26 cellular contexts compared by ENCODE assay signal in the genomic region with DNA sequence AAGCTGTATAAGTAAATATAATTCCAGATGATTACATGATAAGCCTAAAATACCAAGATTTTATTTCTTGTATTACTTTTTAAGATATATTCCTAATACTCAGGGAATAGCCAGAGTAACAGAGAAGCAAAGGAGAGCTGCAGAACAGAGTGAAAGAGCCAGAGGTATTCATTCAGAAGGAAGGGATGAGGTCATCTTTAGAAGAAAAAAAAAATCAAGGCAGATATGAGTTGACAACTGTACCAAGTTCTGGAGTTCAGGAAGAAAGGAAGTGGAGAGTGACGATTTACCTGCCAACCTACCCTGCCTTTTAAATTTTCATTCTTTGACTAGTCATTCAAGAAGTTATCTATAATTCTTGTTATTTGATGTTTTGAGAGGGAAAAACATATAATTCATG. TPM values are rescaled to one million over a fixed set of nuclear protein-coding genes. Genes with fewer than 3 reads are reported as not detected.
DNase-seq lines count a peak whose midpoint lies in the region; ATAC-seq, FAIRE-seq and TF ChIP-seq lines count a peak whose summit lies in the region.
"Had no signal": no experiment of that assay in that cellular context is flagged by ENCODE, and none has a peak within 500 bp of the region (broad histone marks: within the 10 kb centered on the region; RNA-seq: fewer than 3 reads in every experiment).

No MANE protein-coding gene starts in this region.

- intact Hi-C loops in HepG2 (cut with micrococcal nuclease; ENCODE audit: unreplicated experiment) (no loop called here), right lobe of liver (cut with DNase I) (no loop called here)

- TF ChIP-seq RAD21 in HepG2 (CRISPR knock-in tag; IDR thresholded peaks at IDR 0.05), result no peak

- CTCF ChIA-PET in HepG2 (lab: Yijun Ruan, JAX; ENCODE audit: low intra/inter-chr PET ratio, low total read pairs), result no interaction called here

- H3K4me3 Mint-ChIP-seq in brain (peak overlapping the region; percentile 1 to 86 (median 81)), type B pancreatic cell (no peak overlapping the region)
- H3K4me3 Mint-ChIP-seq: activated CD4-positive, alpha-beta T cell treated with anti-CD3 and anti-CD28 coated beads for 36 hours; activated naive CD8-positive, alpha-beta T cell treated with anti-CD3 and anti-CD28 coated beads, Interleukin-2, amount 10 ng/mL, durations not matched to agents 7 days and 5 days; naive B cell; T-helper 17 cell had no signal

- TF ChIP-seq CTCF in HepG2 (CRISPR knock-in tag; IDR thresholded peaks at IDR 0.05) (no peak), right lobe of liver (IDR thresholded peaks at IDR 0.05) (no peak), brain (conservative IDR thresholded peaks at IDR 0.05) (no peak), type B pancreatic cell (conservative IDR thresholded peaks at IDR 0.05) (no peak)

- H3K9me3 Mint-ChIP-seq in brain (peaks cover 0 to 7% (median 0%) of the 10 kb centered on the region in 5 experiments), type B pancreatic cell (peaks cover 5% of the 10 kb centered on the region)
- H3K9me3 Mint-ChIP-seq: activated naive CD8-positive, alpha-beta T cell treated with anti-CD3 and anti-CD28 coated beads, Interleukin-2, amount 10 ng/mL, durations not matched to agents 7 days and 5 days; naive B cell had no signal

- no peak for DNase-seq in HepG2 (ENCODE audit: low spot score)
- DNase-seq in right lobe of liver, result no peak
- no peak for DNase-seq in DMS153 (lab: John Stamatoyannopoulos, UW)
- no peak for DNase-seq in putamen (ENCODE audit: low spot score)
- DNase-seq in type B pancreatic cell (ENCODE audit: extremely low spot score, unreplicated experiment), result no peak
- DNase-seq: ACHN; activated CD4-positive, alpha-beta T cell treated with anti-CD3 and anti-CD28 coated beads for 36 hours; activated effector memory CD4-positive, alpha-beta T cell treated with anti-CD3 and anti-CD28 coated beads, Interleukin-2, amount 50 U/mL, for 16 hours; activated naive CD8-positive, alpha-beta T cell treated with anti-CD3 and anti-CD28 coated beads, Interleukin-2, amount 10 ng/mL, durations not matched to agents 7 days and 5 days; activated T-cell treated with anti-CD3 and anti-CD28 coated beads for 4 hours; BE2C; DND-41; HCEC 1CT; naive B cell; NCI-H146; occipital lobe; OCI-M1; SK-N-SH; stimulated activated CD4-positive, alpha-beta T cell treated with anti-CD3 and anti-CD28 coated beads, Interleukin-2, amount 100 ng/mL, for 24 hours; T-helper 17 cell had no signal

- peaks cover 66% of the 10 kb centered on the region for H3K79me2 ChIP-seq in HepG2 (ENCODE audit: insufficient read depth, low read length)

- no peak for ATAC-seq in HepG2
- no peak for ATAC-seq in right lobe of liver
- no peak for ATAC-seq in HG03039 (IDR thresholded peaks at IDR 0.05; ENCODE audit: unreplicated experiment)
- ATAC-seq: activated CD4-positive, alpha-beta T cell treated with anti-CD3 and anti-CD28 coated beads for 36 hours; T-helper 17 cell had no signal

- no peak for TF ChIP-seq POLR2A in HepG2 (IDR thresholded peaks at IDR 0.05; ENCODE audit: insufficient read depth in 1 of 2, low read depth in 2 of 2, low read length in 2 of 2)
- TF ChIP-seq POLR2A in right lobe of liver (IDR thresholded peaks at IDR 0.05), result no peak

- no peak overlapping the region for H3K9ac ChIP-seq in HepG2 (ENCODE audit: insufficient read depth, low read depth, low read length)
- no peak overlapping the region for H3K9ac ChIP-seq in iPS-20b (ENCODE audit: low read depth, low read length)
- H3K9ac ChIP-seq: SK-N-SH had no signal

- H3K9me3 ChIP-seq in HepG2 (ENCODE audit: low read length) (no peaks in the 10 kb centered on the region), right lobe of liver (no peaks in the 10 kb centered on the region), iPS-20b (ENCODE audit: insufficient read depth, low read depth, low read length) (no peaks in the 10 kb centered on the region; the same call in 1 of the 2 replicates)
- H3K9me3 ChIP-seq: ascending aorta, BE2C, SK-N-SH, tibial nerve had no signal

- no peak for TF ChIP-seq EP300 in HepG2 (IDR thresholded peaks at IDR 0.05; ENCODE audit: low read depth in 2 of 2, low read length in 2 of 2)
- TF ChIP-seq EP300 in HepG2 (CRISPR knock-in tag; IDR thresholded peaks at IDR 0.05; ENCODE audit: borderline replicate concordance), result no peak

- no peaks in the 10 kb centered on the region; a peak in 1 of 5 replicates for H3K36me3 ChIP-seq in HepG2 (replicated peaks in 1 of 2; ENCODE audit: control insufficient read depth in 1 of 2, insufficient read depth in 2 of 2, low read length in 2 of 2)
- H3K36me3 ChIP-seq in right lobe of liver, result no peaks in the 10 kb centered on the region
- no peaks in the 10 kb centered on the region for H3K36me3 ChIP-seq in iPS-20b (ENCODE audit: insufficient read depth, low read depth, low read length)
- H3K36me3 ChIP-seq: ascending aorta, BE2C, tibial nerve had no signal

- no peak overlapping the region for H3K27ac ChIP-seq in HepG2 (ENCODE audit: extremely low read length, insufficient read depth, low read length)
- H3K27ac ChIP-seq in right lobe of liver, result no peak overlapping the region
- H3K27ac ChIP-seq in iPS-20b (ENCODE audit: low read length), result no peak overlapping the region
- H3K27ac ChIP-seq: ascending aorta, tibial nerve had no signal

- H3K27me3 ChIP-seq in HepG2 (ENCODE audit: control insufficient read depth in 1 of 2, insufficient read depth in 2 of 2, low read length in 2 of 2), result no peaks in the 10 kb centered on the region
- no peaks in the 10 kb centered on the region for H3K27me3 ChIP-seq in right lobe of liver
- no peaks in the 10 kb centered on the region for H3K27me3 ChIP-seq in iPS-20b (ENCODE audit: insufficient read depth, low read length)
- H3K27me3 ChIP-seq: ascending aorta, BE2C, tibial nerve had no signal

- no peak overlapping the region for H3K4me2 ChIP-seq in HepG2 (ENCODE audit: low read depth, low read length)
- H3K4me2 ChIP-seq: SK-N-SH had no signal

- peaks cover 26% of the 10 kb centered on the region for H3K36me3 Mint-ChIP-seq in brain
- H3K36me3 Mint-ChIP-seq in type B pancreatic cell, result peaks cover 12% of the 10 kb centered on the region
- H3K36me3 Mint-ChIP-seq: activated naive CD8-positive, alpha-beta T cell treated with anti-CD3 and anti-CD28 coated beads, Interleukin-2, amount 10 ng/mL, durations not matched to agents 7 days and 5 days; naive B cell had no signal

- H3K4me1 ChIP-seq in HepG2 (ENCODE audit: insufficient read depth, low read length) (peaks cover 52% of the 10 kb centered on the region), right lobe of liver (peaks cover 0 to 7% (median 0%) of the 10 kb centered on the region in 4 donors), iPS-20b (ENCODE audit: insufficient read depth, low read length) (peaks cover 25% of the 10 kb centered on the region)
- H3K4me1 ChIP-seq: ascending aorta, BE2C had no signal

- H3K27ac Mint-ChIP-seq in brain, result peak overlapping the region; percentile 8 to 91 (median 76)
- H3K27ac Mint-ChIP-seq in type B pancreatic cell, result no peak overlapping the region
- H3K27ac Mint-ChIP-seq: activated CD4-positive, alpha-beta T cell treated with anti-CD3 and anti-CD28 coated beads for 36 hours; activated naive CD8-positive, alpha-beta T cell treated with anti-CD3 and anti-CD28 coated beads, Interleukin-2, amount 10 ng/mL, durations not matched to agents 7 days and 5 days; naive B cell; T-helper 17 cell had no signal

- POLR2A ChIA-PET in HepG2 (lab: Yijun Ruan, JAX), result interaction anchor here (0.9 to 3.2 kb wide), 5 partner anchors 10 to 43 kb away, joined by 3 to 19 read pairs (median 8); no protein-coding TSS in a partner anchor

- WGBS in HepG2 (ENCODE audit: low lambda C conversion rate), result 82% methylated on average over 1 of the region's 1 CpG
- 41% methylated on average over 1 of the region's 1 CpG for WGBS in right lobe of liver (ENCODE audit: insufficient coverage, low coverage, low lambda C conversion rate, missing lambda C conversion rate)

- in situ Hi-C loops in HepG2 (cut with HindIII; ENCODE audit: extremely low pct_ligation_motif_present, low pct_unique_long_range_greater_than_20kb), result no loop called here

- FAIRE-seq in HepG2 (lab: Jason Lieb, UNC), result no peak
- FAIRE-seq: GM18507 had no signal

- H3K4me1 Mint-ChIP-seq in brain, result peaks cover 60% of the 10 kb centered on the region
- H3K4me1 Mint-ChIP-seq in type B pancreatic cell (ENCODE audit: unreplicated experiment), result peaks cover 38% of the 10 kb centered on the region
- H3K4me1 Mint-ChIP-seq: activated CD4-positive, alpha-beta T cell treated with anti-CD3 and anti-CD28 coated beads for 36 hours; activated naive CD8-positive, alpha-beta T cell treated with anti-CD3 and anti-CD28 coated beads, Interleukin-2, amount 10 ng/mL, durations not matched to agents 7 days and 5 days; naive B cell; T-helper 17 cell had no signal

- BruUV-seq in HepG2 (replicated peaks; lab: Mats Ljungman, UMichigan), result no TSS peak

- H3K27me3 Mint-ChIP-seq in brain (peaks cover 4% of the 10 kb centered on the region), type B pancreatic cell (no peaks in the 10 kb centered on the region)

- H4K20me1 ChIP-seq in HepG2 (ENCODE audit: insufficient read depth, low read length), result no peaks in the 10 kb centered on the region; the same call in 1 of the 2 replicates

- H2AFZ ChIP-seq in HepG2 (ENCODE audit: low read length), result no peak overlapping the region

- H3K4me3 ChIP-seq in HepG2 (replicated peaks in 1 of 3; ENCODE audit: insufficient read depth in 1 of 3, low read depth in 2 of 3, low read length in 3 of 3) (no peak overlapping the region), right lobe of liver (no peak overlapping the region), iPS-20b (ENCODE audit: low read length) (peak overlapping the region; percentile 44; the same call in 1 of the 2 replicates)
- H3K4me3 ChIP-seq: ascending aorta, tibial nerve had no signal

RNA-seq across cellular contexts. Expression of gene NHSL1, which starts 28.8 kb away (rescaled TPM):
- total RNA-seq in HepG2 (2016; rRNA removed; fragmentation: Illumina TruSeq; extraction: Trizol) (53.6 and 59.5 TPM in 2 replicates), right lobe of liver (10 to 100 TPM; 19.8 to 54.2 (median 28.5) TPM), type B pancreatic cell (ENCODE audit: low replicate concordance) (29.7 and 63.9 TPM in 2 replicates)
- total RNA-seq in HepG2 (2016; cell fraction: cytosol; rRNA removed; fragmentation: Illumina TruSeq; extraction: Trizol; ENCODE audit: low read depth), result 19.0 and 21.3 TPM in 2 replicates
- total RNA-seq in HepG2 (2016; cell fraction: insoluble cytoplasmic fraction; rRNA removed; fragmentation: Illumina TruSeq; extraction: Trizol), result 55.9 and 56.5 TPM in 2 replicates
- 22.2 and 23.0 TPM in 2 replicates for total RNA-seq in HepG2 (2016; cell fraction: membrane; rRNA removed; fragmentation: Illumina TruSeq; extraction: Trizol)
- total RNA-seq in HepG2 (2016; cell fraction: nucleus; rRNA removed; fragmentation: Illumina TruSeq; extraction: Trizol), result 124 and 133 TPM in 2 replicates
- polyA plus RNA-seq in HepG2 (2011; rRNA removed) (22.6 and 24.9 TPM in 2 replicates), brain (ENCODE audit: insufficient read depth, low read depth, low replicate concordance) (18.2 TPM)
- polyA plus RNA-seq in HepG2 (2011; cell fraction: cytosol; rRNA removed), result 11.6 and 12.3 TPM in 2 replicates
- 42.8 and 45.1 TPM in 2 replicates for polyA plus RNA-seq in HepG2 (2011; cell fraction: nucleus; rRNA removed)
- 23.2 and 25.7 TPM in 2 replicates for polyA plus RNA-seq in HepG2 (2012)
- polyA plus RNA-seq in HepG2 (2016; cell fraction: cytosol; fragmentation: Illumina TruSeq; extraction: Trizol; ENCODE audit: low read depth), result 3.5 and 3.8 TPM in 2 replicates
- 20.6 and 26.3 TPM in 2 replicates for polyA plus RNA-seq in HepG2 (2016; cell fraction: insoluble cytoplasmic fraction; fragmentation: Illumina TruSeq; extraction: Trizol; ENCODE audit: low read depth)
- polyA plus RNA-seq in HepG2 (2016; cell fraction: membrane; fragmentation: Illumina TruSeq; extraction: Trizol; ENCODE audit: low read depth), result 6.4 and 7.5 TPM in 2 replicates
- polyA plus RNA-seq in HepG2 (2016; cell fraction: nucleus; fragmentation: Illumina TruSeq; extraction: Trizol; ENCODE audit: insufficient read depth, low read depth), result 67.3 and 71.2 TPM in 2 replicates
- 4.6 and 265 TPM in 2 replicates for polyA minus RNA-seq in HepG2 (2011; rRNA and poly(A)+ RNA removed; ENCODE audit: low replicate concordance)
- 58.2 and 64.4 TPM in 2 replicates for polyA minus RNA-seq in HepG2 (2011; cell fraction: cytosol; rRNA and poly(A)+ RNA removed)
- polyA minus RNA-seq in HepG2 (2011; cell fraction: nucleus; rRNA and poly(A)+ RNA removed), result 179 and 208 TPM in 2 replicates
